In genomic region chr3:197468866-197469382, GRCh38 we compare ENCODE assay signal across 14 cellular contexts.
A peak's percentile ranks its signal among the peaks of the same experiment; 100 is the strongest.
DNase-seq lines count a peak whose midpoint lies in the region; ATAC-seq and TF ChIP-seq lines count a peak whose summit lies in the region.
"Had no signal": no experiment of that assay in that cellular context is flagged by ENCODE, and none has a peak within 500 bp of the region (broad histone marks: within the 10 kb centered on the region; RNA-seq: fewer than 3 reads in every experiment).

No MANE protein-coding gene starts in this region.

- no peak overlapping the region for H3K4me3 ChIP-seq in brain microvascular endothelial cell (ENCODE audit: low read depth, low read length)

- no peaks in the 10 kb centered on the region for H3K4me1 Mint-ChIP-seq in immature natural killer cell
- H3K4me1 Mint-ChIP-seq: activated B cell treated with CpG ODN at 0.5 μM for 24 hours had no signal

- no peak for ATAC-seq in GM18907 (IDR thresholded peaks at IDR 0.05; ENCODE audit: unreplicated experiment)

- H3K27me3 Mint-ChIP-seq in immature natural killer cell (ENCODE audit: low read depth in 3 of 3) = peaks cover 5 to 7% (median 6%) of the 10 kb centered on the region in 3 donors

- H3K36me3 Mint-ChIP-seq in immature natural killer cell = no peaks in the 10 kb centered on the region

- H3K27ac ChIP-seq in brain microvascular endothelial cell = no peak overlapping the region
- H3K27ac ChIP-seq: HL-60 had no signal

- no peaks in the 10 kb centered on the region for H3K9me3 Mint-ChIP-seq in immature natural killer cell
- H3K9me3 Mint-ChIP-seq: activated B cell treated with CpG ODN at 0.5 μM for 24 hours had no signal

- H3K27me3 ChIP-seq in brain microvascular endothelial cell (replicated peaks) = no peaks in the 10 kb centered on the region

- no peaks in the 10 kb centered on the region for H3K36me3 ChIP-seq in brain microvascular endothelial cell (replicated peaks)

- in situ Hi-C loops in brain microvascular endothelial cell (cut with HindIII; ENCODE audit: low pct_ligation_motif_present, low sequenced_read_pairs) = no loop called here

- H3K4me3 Mint-ChIP-seq in immature natural killer cell = no peak overlapping the region
- H3K4me3 Mint-ChIP-seq: activated B cell treated with CpG ODN at 0.5 μM for 24 hours had no signal

- no peak for TF ChIP-seq CTCF in brain microvascular endothelial cell (IDR thresholded peaks at IDR 0.05; ENCODE audit: low read depth, low read length, missing control alignments)

- H3K27ac Mint-ChIP-seq in immature natural killer cell = no peak overlapping the region
- H3K27ac Mint-ChIP-seq: activated B cell treated with CpG ODN at 0.5 μM for 24 hours had no signal

- DNase-seq in HuH-7 (ENCODE audit: low spot score) (peak; percentile 59), cerebellar cortex (ENCODE audit: low spot score) (peak; percentile 56), left kidney (ENCODE audit: low read depth, low spot score) (peak; percentile 34), stromal cell of bone marrow (ENCODE audit: low read depth) (peak; percentile 51), immature natural killer cell (no peak), brain microvascular endothelial cell (no peak)
- DNase-seq: activated B cell treated with CpG ODN at 0.5 μM for 24 hours; activated T-cell treated with anti-CD3 and anti-CD28 coated beads, Interleukin-2, amount 50 U/mL, for 1 hour; amniotic stem cell; COR-L47; NCI-H2171; retina had no signal

Comparison
In these comparisons a context has a peak if more than half of its experiments do, and no peak if none do; other contexts are left out.
1. DNase-seq: peak in HuH-7 (single experiment), cerebellar cortex (single experiment), left kidney (single experiment) and stromal cell of bone marrow (single experiment); none in immature natural killer cell (0 of 3) and brain microvascular endothelial cell (single experiment).